20 cellular contexts compared by ENCODE assay signal in the genomic region with DNA sequence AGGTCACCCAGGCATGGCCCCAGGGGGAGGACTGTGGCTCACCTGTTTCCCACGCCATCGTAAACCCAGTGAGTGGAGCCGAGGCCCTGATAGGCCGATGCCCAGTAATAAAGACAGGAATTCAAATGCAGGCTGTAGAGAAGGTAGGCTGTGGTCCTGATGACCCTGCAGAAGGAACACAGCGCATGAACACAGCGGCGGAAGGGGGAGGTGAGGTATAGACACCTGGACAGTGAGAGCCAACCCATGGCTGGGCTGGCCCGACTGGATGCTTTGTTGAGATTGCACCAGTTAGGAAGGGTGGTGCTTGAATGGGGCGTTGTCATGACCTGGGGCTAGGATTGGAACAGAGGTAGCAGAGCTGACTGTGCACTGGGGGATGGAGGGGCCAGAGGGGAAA. TPM values are rescaled to one million over a fixed set of nuclear protein-coding genes. Genes with fewer than 3 reads are reported as not detected.
DNase-seq lines count a peak whose midpoint lies in the region; ATAC-seq, FAIRE-seq and TF ChIP-seq lines count a peak whose summit lies in the region.
"Had no signal": no experiment of that assay in that cellular context is flagged by ENCODE, and none has a peak within 500 bp of the region (broad histone marks: within the 10 kb centered on the region; RNA-seq: fewer than 3 reads in every experiment).

No MANE protein-coding gene starts in this region.

- H3K4me3 ChIP-seq in HEK293 (ENCODE audit: low read depth, low read length) (no peak overlapping the region), K562 (no peak overlapping the region), brain microvascular endothelial cell (ENCODE audit: low read depth, low read length) (no peak overlapping the region)
- H3K4me3 ChIP-seq: BLaER1 treated with 17β-estradiol and CSF1 and Interleukin-3, amounts not matched to agents 10 nM and 100 nM had no signal

- H4K20me1 ChIP-seq in K562 (replicated peaks; ENCODE audit: control insufficient read depth, insufficient read depth, low read length), result peaks cover 9% of the 10 kb centered on the region; the same call in 1 of the 2 replicates

- no peak for FAIRE-seq in K562 (lab: Jason Lieb, UNC)
- FAIRE-seq: D721Med had no signal

- no peak for TF ChIP-seq EP300 in K562 (IDR thresholded peaks at IDR 0.05; ENCODE audit: low read length)

- H3K9me3 ChIP-seq in HEK293 (ENCODE audit: control insufficient read depth, insufficient read depth, low read depth, low read length), result no peaks in the 10 kb centered on the region
- H3K9me3 ChIP-seq in K562 (replicated peaks; ENCODE audit: control insufficient read depth, insufficient read depth, low read depth, low read length), result no peaks in the 10 kb centered on the region
- H3K9me3 ChIP-seq: BLaER1 treated with 17β-estradiol and CSF1 and Interleukin-3, amounts not matched to agents 10 nM and 100 nM had no signal

- POLR2A ChIA-PET in HEK293 (lab: Yijun Ruan, JAX), result no interaction called here
- POLR2A ChIA-PET in K562 (lab: Yijun Ruan, JAX), result interaction anchor here (0.6 kb wide), 1 partner anchor 151 kb away, joined by 6 read pairs; no protein-coding TSS in a partner anchor

- TF ChIP-seq RAD21 in K562 (CRISPR knock-in tag; conservative IDR thresholded peaks at IDR 0.05 in 1 of 2, IDR thresholded peaks at IDR 0.05 in 1 of 2), result no peak

- WGBS in K562 (ENCODE audit: insufficient coverage, low coverage, missing lambda C conversion rate), result 17% methylated on average over 9 of the region's 9 CpGs

- no peaks in the 10 kb centered on the region for H3K9me1 ChIP-seq in K562 (ENCODE audit: control insufficient read depth, insufficient read depth, low read length)

- no TSS peak for BruUV-seq in K562 (replicated peaks; lab: Mats Ljungman, UMichigan)

- H3K36me3 ChIP-seq in HEK293 (ENCODE audit: control insufficient read depth in 2 of 2, insufficient read depth in 1 of 2, low read length in 2 of 2) (no peaks in the 10 kb centered on the region), K562 (ENCODE audit: control insufficient read depth, insufficient read depth, low read length) (no peaks in the 10 kb centered on the region), brain microvascular endothelial cell (replicated peaks) (no peaks in the 10 kb centered on the region)
- H3K36me3 ChIP-seq: BLaER1 treated with 17β-estradiol and CSF1 and Interleukin-3, amounts not matched to agents 10 nM and 100 nM had no signal

- ATAC-seq in K562, result peak; percentile 30; the same call in 2 of the 3 replicates
- no peak for ATAC-seq in GM21717 (IDR thresholded peaks at IDR 0.05; ENCODE audit: unreplicated experiment)
- ATAC-seq: Right ventricle myocardium inferior had no signal

- intact Hi-C loops in K562 (cut with micrococcal nuclease), result no loop called here

- no peak overlapping the region; a peak in 1 of 4 replicates for H3K9ac ChIP-seq in K562 (ENCODE audit: insufficient read depth in 1 of 2, low read depth in 2 of 2, low read length in 2 of 2)
- H3K9ac ChIP-seq: BLaER1 treated with 17β-estradiol and CSF1 and Interleukin-3, amounts not matched to agents 10 nM and 100 nM had no signal

- in situ Hi-C loops in K562 (cut with MboI), result no loop called here
- in situ Hi-C loops in brain microvascular endothelial cell (cut with HindIII; ENCODE audit: low pct_ligation_motif_present, low sequenced_read_pairs), result no loop called here

- H3K27ac ChIP-seq in HEK293 (ENCODE audit: extremely low read depth, low read depth, low read length) (no peak overlapping the region), K562 (ENCODE audit: extremely low read depth, low read depth, low read length) (no peak overlapping the region), brain microvascular endothelial cell (no peak overlapping the region)
- H3K27ac ChIP-seq: BLaER1 treated with 17β-estradiol and CSF1 and Interleukin-3, amounts not matched to agents 10 nM and 100 nM had no signal

- peaks cover 16 to 74% of the 10 kb centered on the region in 2 experiments; a peak in 4 of 5 replicates for H3K27me3 ChIP-seq in K562 (ENCODE audit: control insufficient read depth in 2 of 2, insufficient read depth in 2 of 2, low read length in 2 of 2)
- H3K27me3 ChIP-seq in brain microvascular endothelial cell (replicated peaks), result peaks cover 2% of the 10 kb centered on the region

- H3K79me2 ChIP-seq in K562 (ENCODE audit: control insufficient read depth, insufficient read depth, low read length), result no peaks in the 10 kb centered on the region

- no peak for TF ChIP-seq POLR2A in K562 (conservative IDR thresholded peaks at IDR 0.05)

- no peak for TF ChIP-seq CTCF in HEK293 (tag by site-specific recombination; IDR thresholded peaks at IDR 0.05)
- no peak for TF ChIP-seq CTCF in K562 (IDR thresholded peaks at IDR 0.05 in 2 of 3, conservative IDR thresholded peaks at IDR 0.05 in 1 of 3; ENCODE audit: insufficient read depth in 2 of 3, low read depth in 1 of 3, low read length in 3 of 3)
- TF ChIP-seq CTCF in brain microvascular endothelial cell (IDR thresholded peaks at IDR 0.05; ENCODE audit: low read depth, low read length, missing control alignments), result no peak

- no peak overlapping the region for H2AFZ ChIP-seq in K562 (ENCODE audit: low read depth, low read length)

- no peak overlapping the region for H3K4me2 ChIP-seq in K562 (ENCODE audit: insufficient read depth, low read length)
- H3K4me2 ChIP-seq: BLaER1 treated with 17β-estradiol and CSF1 and Interleukin-3, amounts not matched to agents 10 nM and 100 nM had no signal

- CTCF ChIA-PET in HEK293 (lab: Yijun Ruan, JAX), result no interaction called here
- CTCF ChIA-PET in K562 (lab: Yijun Ruan, JAX; ENCODE audit: low intra/inter-chr PET ratio), result no interaction called here

- H3K4me1 ChIP-seq in HEK293 (ENCODE audit: control insufficient read depth, insufficient read depth, low read length) (no peaks in the 10 kb centered on the region), K562 (replicated peaks in 1 of 2; ENCODE audit: control insufficient read depth in 2 of 2, insufficient read depth in 2 of 2, low read length in 2 of 2) (no peaks in the 10 kb centered on the region; a peak in 1 of 5 replicates)

- DNase-seq in K562 (ENCODE audit: extremely low read depth in 1 of 4, low spot score in 3 of 4) (no peak), islet precursor cell (peak; percentile 78), activated gamma-delta T cell (lab: John Stamatoyannopoulos, UW) (no peak), occipital lobe (lab: John Stamatoyannopoulos, UW) (no peak), brain microvascular endothelial cell (no peak)
- DNase-seq: DMS79, HCEC 1CT, KG1, MV-4-11, NCI-H1417, NCI-H187 treated with DMSO at 0.1 percent for 48 hours, NCI-H226, NCI-H524 had no signal

TF ChIP-seq in HEK293, 187 proteins besides CTCF, POLR2A, EP300 and RAD21:
- TF ChIP-seq ZNF610 (tag by site-specific recombination; IDR thresholded peaks at IDR 0.05; ENCODE audit: borderline replicate concordance), result no peak
- no peak for TF ChIP-seq ZNF391 (tag by site-specific recombination; IDR thresholded peaks at IDR 0.05; ENCODE audit: borderline replicate concordance, low read depth)
- no peak for TF ChIP-seq ZFP41 (tag by site-specific recombination; IDR thresholded peaks at IDR 0.05; ENCODE audit: borderline replicate concordance)
- peak; percentile 13; the same call in 1 of the 2 replicates for TF ChIP-seq KLF1 (tag by site-specific recombination; IDR thresholded peaks at IDR 0.05)
- TF ChIP-seq ZNF274 (IDR thresholded peaks at IDR 0.05; ENCODE audit: low read length), result no peak
- no peak for TF ChIP-seq ZNF274 (tag by site-specific recombination; IDR thresholded peaks at IDR 0.05; ENCODE audit: borderline replicate concordance)

TF ChIP-seq in K562, 482 proteins besides CTCF, POLR2A, EP300 and RAD21:
- TF ChIP-seq WHSC1 (IDR thresholded peaks at IDR 0.05; ENCODE audit: low read length) (no peak), ZNF583 (CRISPR knock-in tag; IDR thresholded peaks at IDR 0.05) (no peak), KAT7 (CRISPR knock-in tag; IDR thresholded peaks at IDR 0.05; ENCODE audit: borderline replicate concordance) (no peak), EHMT2 (IDR thresholded peaks at IDR 0.05) (no peak), PRPF4 (IDR thresholded peaks at IDR 0.05; ENCODE audit: insufficient read depth, low read depth, low read length, poor library complexity, severe bottlenecking) (no peak), ZSCAN29 (IDR thresholded peaks at IDR 0.05) (no peak), TRIM24 (IDR thresholded peaks at IDR 0.05) (no peak)
- TF ChIP-seq, protein P1, sequence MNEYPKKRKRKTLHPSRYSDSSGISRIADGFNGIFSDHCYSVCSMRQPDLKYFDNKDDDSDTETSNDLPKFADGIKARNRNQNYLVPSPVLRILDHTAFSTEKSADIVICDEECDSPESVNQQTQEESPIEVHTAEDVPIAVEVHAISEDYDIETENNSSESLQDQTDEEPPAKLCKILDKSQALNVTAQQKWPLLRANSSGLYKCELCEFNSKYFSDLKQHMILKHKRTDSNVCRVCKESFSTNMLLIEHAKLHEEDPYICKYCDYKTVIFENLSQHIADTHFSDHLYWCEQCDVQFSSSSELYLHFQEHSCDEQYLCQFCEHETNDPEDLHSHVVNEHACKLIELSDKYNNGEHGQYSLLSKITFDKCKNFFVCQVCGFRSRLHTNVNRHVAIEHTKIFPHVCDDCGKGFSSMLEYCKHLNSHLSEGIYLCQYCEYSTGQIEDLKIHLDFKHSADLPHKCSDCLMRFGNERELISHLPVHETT (CRISPR knock-in tag; conservative IDR thresholded peaks at IDR 0.05 in 1 of 2, IDR thresholded peaks at IDR 0.05 in 1 of 2), result no peak
TF ChIP-seq in K562: peak in this region for 0.

RNA-seq across cellular contexts. Expression of gene CNGB1, which starts 59.2 kb away (rescaled TPM):
- not detected in 2 replicates for total RNA-seq in K562 (2011; cell fraction: chromatin; rRNA removed; ENCODE audit: low replicate concordance)
- not detected in 2 replicates for total RNA-seq in K562 (2011; cell fraction: nucleolus; rRNA removed)
- total RNA-seq in K562 (2011; cell fraction: nucleoplasm; rRNA removed), result not detected in 2 replicates
- total RNA-seq in K562 (2014; rRNA removed), result not detected in 2 replicates
- total RNA-seq in K562 (2014; rRNA removed; fragmentation: Illumina TruSeq; extraction: Trizol), result not detected in 2 replicates
- not detected in 2 replicates for total RNA-seq in K562 (2015; rRNA removed; fragmentation: Illumina TruSeq; extraction: Trizol)
- not detected in 2 replicates for total RNA-seq in K562 (2021)
- not detected in 2 replicates for polyA plus RNA-seq in K562 (2011; rRNA removed)
- polyA plus RNA-seq in K562 (2011; cell fraction: cytosol; rRNA removed), result not detected in 2 replicates
- not detected in 2 replicates for polyA plus RNA-seq in K562 (2011; cell fraction: nucleus; rRNA removed)
- not detected in 2 replicates for polyA plus RNA-seq in K562 (2012)
- not detected in 2 replicates for polyA plus RNA-seq in K562 (2014; fragmentation: Illumina TruSeq; extraction: Trizol)
- not detected for polyA plus RNA-seq in K562 (2014; fragmentation: Nextera tagmentation; extraction: Ambion mirVana)
- polyA plus RNA-seq in K562 (2014; rRNA removed), result not detected in 2 replicates
- not detected in 2 replicates for polyA minus RNA-seq in K562 (2011; rRNA and poly(A)+ RNA removed)
- polyA minus RNA-seq in K562 (2011; cell fraction: cytosol; rRNA and poly(A)+ RNA removed), result not detected in 2 replicates
- not detected in 2 replicates for polyA minus RNA-seq in K562 (2011; cell fraction: nucleus; rRNA and poly(A)+ RNA removed)
- total RNA-seq in occipital lobe, result not detected
- total RNA-seq: CD8-positive, alpha-beta memory T cell; Right ventricle myocardium inferior; SK-MEL-5 had no signal
- polyA plus RNA-seq: CD8-positive, alpha-beta memory T cell had no signal

Comparison
In these comparisons a context has a peak if more than half of its experiments do, and no peak if none do; other contexts are left out.
1. Of the 44 proteins assayed by ChIP-seq in both K562 and HEK293: peak only in K562: none; only in HEK293: KLF1; in both: none; in neither: 43.